34 cellular contexts compared by ENCODE assay signal in the genomic region with DNA sequence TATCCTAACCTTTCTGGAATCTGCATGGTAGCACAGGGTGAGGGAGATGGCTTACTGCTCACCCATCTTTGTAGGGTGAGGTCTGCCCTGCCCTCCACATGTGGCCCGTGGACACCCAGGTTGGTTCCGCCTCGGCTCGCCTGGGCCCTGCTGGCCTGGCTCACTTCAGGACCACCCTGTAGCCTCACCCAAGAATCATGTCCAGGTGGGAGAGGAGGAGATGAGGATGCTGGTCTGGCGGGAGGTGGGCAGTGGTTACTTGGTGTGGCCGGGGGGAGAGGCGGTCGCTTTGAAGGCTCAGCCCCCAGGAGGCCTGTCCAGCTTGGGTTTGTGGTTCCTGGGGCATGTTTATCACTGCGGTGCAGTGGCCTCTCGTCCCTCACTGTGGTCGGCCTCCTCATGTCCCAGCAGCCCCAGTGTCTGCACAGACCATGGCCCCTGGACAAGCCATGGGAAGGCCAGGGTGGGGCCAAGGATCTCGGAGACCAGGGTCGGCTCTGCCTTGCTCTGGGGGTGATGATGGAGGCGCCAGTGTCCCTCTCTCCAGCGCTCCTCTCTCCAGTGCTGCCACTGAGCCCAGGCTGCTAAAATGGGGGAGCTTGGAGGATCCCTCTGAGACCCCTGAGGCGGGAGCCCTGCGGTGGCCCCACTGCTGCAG. TPM values are rescaled to one million over a fixed set of nuclear protein-coding genes. Genes with fewer than 3 reads are reported as not detected.
"Had no signal": no experiment of that assay in that cellular context is flagged by ENCODE, and none has a peak within 500 bp of the region (broad histone marks: within the 10 kb centered on the region; RNA-seq: fewer than 3 reads in every experiment).

No MANE protein-coding gene starts in this region.

- H3K4me3 Mint-ChIP-seq: activated CD4-positive, alpha-beta T cell treated with anti-CD3 and anti-CD28 coated beads, Interleukin-2, amount 10 ng/mL, durations not matched to agents 24 days and 14 days; activated CD8-positive, alpha-beta T cell treated with anti-CD3 and anti-CD28 coated beads for 36 hours; activated T-cell treated with anti-CD3 and anti-CD28 coated beads, Interleukin-2, amount 50 U/mL, for 4 hours; activated T-helper 17 cell treated with anti-CD3 and anti-CD28 coated beads, Interleukin-2, amount 50 U/mL, for 72 hours; immature natural killer cell; natural killer cell treated with Interleukin-12 subunit alpha and Interleukin-12 subunit beta and Interleukin-15 and Interleukin-18, amount 100 ng/mL, for 72 hours; stimulated activated naive B cell treated with anti-CD40 and anti-IgM and Interleukin-4, amounts not matched to agents 10 μg/mL and 1 μg/mL and 100 μg/mL, for 72 hours had no signal

- H3K9me3 ChIP-seq: mucosa of descending colon, ovary, right lobe of liver, suprapubic skin, tibial nerve, uterus had no signal

- H3K36me3 ChIP-seq: ovary, right lobe of liver, suprapubic skin, tibial nerve, uterus had no signal

- H3K27ac Mint-ChIP-seq: activated CD4-positive, alpha-beta T cell treated with anti-CD3 and anti-CD28 coated beads, Interleukin-2, amount 10 ng/mL, durations not matched to agents 24 days and 14 days; activated CD8-positive, alpha-beta T cell treated with anti-CD3 and anti-CD28 coated beads for 36 hours; activated T-helper 17 cell treated with anti-CD3 and anti-CD28 coated beads, Interleukin-2, amount 50 U/mL, for 72 hours; immature natural killer cell; natural killer cell treated with Interleukin-12 subunit alpha and Interleukin-12 subunit beta and Interleukin-15 and Interleukin-18, amount 100 ng/mL, for 72 hours; progenitor cell of endocrine pancreas; stimulated activated naive B cell treated with anti-CD40 and anti-IgM and Interleukin-4, amounts not matched to agents 10 μg/mL and 1 μg/mL and 100 μg/mL, for 72 hours had no signal

- FAIRE-seq: endothelial cell of umbilical vein had no signal

- H3K27ac ChIP-seq: ovary, right lobe of liver, skin epidermis, suprapubic skin, tibial nerve, uterus, VCaP had no signal

- H3K4me1 Mint-ChIP-seq: activated CD4-positive, alpha-beta T cell treated with anti-CD3 and anti-CD28 coated beads, Interleukin-2, amount 10 ng/mL, durations not matched to agents 24 days and 14 days; activated T-helper 17 cell treated with anti-CD3 and anti-CD28 coated beads, Interleukin-2, amount 50 U/mL, for 72 hours had no signal

- H3K4me1 ChIP-seq: right lobe of liver, suprapubic skin, tibial nerve, uterus had no signal

- DNase-seq: activated CD4-positive, alpha-beta T cell treated with anti-CD3 and anti-CD28 coated beads, Interleukin-2, amount 10 ng/mL, durations not matched to agents 24 days and 14 days; activated CD8-positive, alpha-beta T cell treated with anti-CD3 and anti-CD28 coated beads for 36 hours; activated gamma-delta T cell treated with Interleukin-2 at 50 U/mL for 16 hours; activated naive CD4-positive, alpha-beta T cell treated with anti-CD3 and anti-CD28 coated beads, Interleukin-2, amount 50 U/mL, for 16 hours; activated T-cell treated with anti-CD3 and anti-CD28 coated beads, Interleukin-2, amount 50 U/mL, for 4 hours; amygdala; central memory CD4-positive, alpha-beta T cell; hippocampal formation; immature natural killer cell; kidney glomerular epithelial cell; mesendoderm; mucosa of descending colon; ovary; stimulated activated CD4-positive, alpha-beta T cell treated with anti-CD3 and anti-CD28 coated beads, Interleukin-1b, Interleukin-23, amount 100 ng/mL, for 48 hours; stimulated activated CD4-positive, alpha-beta T cell treated with anti-CD3 and anti-CD28 coated beads, Interleukin-4, amount 100 ng/mL, for 4 hours; stimulated activated naive B cell treated with anti-CD40 and anti-IgM and Interleukin-4, amounts not matched to agents 10 μg/mL and 1 μg/mL and 100 μg/mL, for 72 hours; uterus had no signal

- H3K4me3 ChIP-seq: lung, mucosa of descending colon, ovary, right lobe of liver, skin epidermis, suprapubic skin, tibial nerve, uterus had no signal

- ATAC-seq: activated CD8-positive, alpha-beta T cell treated with anti-CD3 and anti-CD28 coated beads for 36 hours; activated T-cell treated with anti-CD3 and anti-CD28 coated beads, Interleukin-2, amount 50 U/mL, for 4 hours; activated T-helper 17 cell treated with anti-CD3 and anti-CD28 coated beads, Interleukin-2, amount 50 U/mL, for 72 hours; left lobe of liver; mucosa of descending colon; natural killer cell treated with Interleukin-12 subunit alpha and Interleukin-12 subunit beta and Interleukin-15 and Interleukin-18, amount 100 ng/mL, for 72 hours; right lobe of liver; stimulated activated naive B cell treated with anti-CD40 and anti-IgM and Interleukin-4, amounts not matched to agents 10 μg/mL and 1 μg/mL and 100 μg/mL, for 72 hours had no signal

- H3K36me3 Mint-ChIP-seq: immature natural killer cell; natural killer cell treated with Interleukin-12 subunit alpha and Interleukin-12 subunit beta and Interleukin-15 and Interleukin-18, amount 100 ng/mL, for 72 hours; stimulated activated naive B cell treated with anti-CD40 and anti-IgM and Interleukin-4, amounts not matched to agents 10 μg/mL and 1 μg/mL and 100 μg/mL, for 72 hours had no signal

- H3K9me3 Mint-ChIP-seq: activated CD4-positive, alpha-beta T cell treated with anti-CD3 and anti-CD28 coated beads, Interleukin-2, amount 10 ng/mL, durations not matched to agents 24 days and 14 days; activated CD8-positive, alpha-beta T cell treated with anti-CD3 and anti-CD28 coated beads for 36 hours; activated T-cell treated with anti-CD3 and anti-CD28 coated beads, Interleukin-2, amount 50 U/mL, for 4 hours; activated T-helper 17 cell treated with anti-CD3 and anti-CD28 coated beads, Interleukin-2, amount 50 U/mL, for 72 hours; immature natural killer cell had no signal

- H3K27me3 ChIP-seq: ovary, right lobe of liver, uterus had no signal

RNA-seq across cellular contexts. Expression of gene OBP2B, which starts 4.6 kb away (rescaled TPM):
- total RNA-seq: activated CD4-positive, alpha-beta T cell treated with anti-CD3 and anti-CD28 coated beads, Interleukin-2, amount 10 ng/mL, durations not matched to agents 24 days and 14 days; activated CD8-positive, alpha-beta T cell treated with anti-CD3 and anti-CD28 coated beads for 36 hours; activated T-cell treated with anti-CD3 and anti-CD28 coated beads, Interleukin-2, amount 50 U/mL, for 4 hours; activated T-helper 17 cell treated with anti-CD3 and anti-CD28 coated beads, Interleukin-2, amount 50 U/mL, for 72 hours; endothelial cell of umbilical vein; fibroblast of lung; fibroblast of villous mesenchyme; left lobe of liver; lung; mucosa of descending colon; myocyte; natural killer cell treated with Interleukin-12 subunit alpha and Interleukin-12 subunit beta and Interleukin-15 and Interleukin-18, amount 100 ng/mL, for 72 hours; progenitor cell of endocrine pancreas; renal cortical epithelial cell; right lobe of liver; T-helper 1 cell treated with Interleukin-12 subunit alpha and Interleukin-12 subunit beta and Interleukin-4 antibody, amounts not matched to agents 30 ng/mL and 1 ng/mL, for 36 hours; tibial nerve; uterus had no signal
- polyA plus RNA-seq: endothelial cell of umbilical vein, esophagus, fibroblast of lung, immature natural killer cell, lung, ovary had no signal

RNA-seq across cellular contexts. Expression of gene GBGT1, which starts 40.8 kb away (rescaled TPM):
- polyA plus RNA-seq: immature natural killer cell had no signal
